In the genomic region with DNA sequence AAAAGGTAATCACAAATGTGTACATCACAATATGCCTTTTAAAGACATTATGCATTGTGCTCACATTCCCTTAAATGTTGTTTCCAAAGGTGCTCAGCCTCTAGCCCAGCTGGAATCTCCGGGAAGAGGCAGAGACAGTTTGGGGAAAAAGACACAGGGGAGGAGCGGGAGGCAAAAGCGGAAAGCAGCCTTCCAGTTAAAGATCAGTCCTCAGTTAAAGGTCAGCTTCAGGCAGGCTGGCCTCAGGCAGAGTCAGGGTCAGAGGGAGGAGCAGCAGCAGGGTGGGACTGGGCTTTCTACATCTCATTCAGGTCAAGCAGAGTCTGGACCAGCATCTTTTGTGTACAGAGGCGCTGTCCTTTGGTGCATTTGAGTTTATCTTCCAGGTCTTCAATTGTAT, we compare ENCODE assay signal across 1 cellular context.
TF ChIP-seq lines count a peak whose summit lies in the region.

No MANE protein-coding gene starts in this region.

TF ChIP-seq in GM23338, 12 proteins besides CTCF, POLR2A, EP300 and RAD21:
- TF ChIP-seq, protein P1, sequence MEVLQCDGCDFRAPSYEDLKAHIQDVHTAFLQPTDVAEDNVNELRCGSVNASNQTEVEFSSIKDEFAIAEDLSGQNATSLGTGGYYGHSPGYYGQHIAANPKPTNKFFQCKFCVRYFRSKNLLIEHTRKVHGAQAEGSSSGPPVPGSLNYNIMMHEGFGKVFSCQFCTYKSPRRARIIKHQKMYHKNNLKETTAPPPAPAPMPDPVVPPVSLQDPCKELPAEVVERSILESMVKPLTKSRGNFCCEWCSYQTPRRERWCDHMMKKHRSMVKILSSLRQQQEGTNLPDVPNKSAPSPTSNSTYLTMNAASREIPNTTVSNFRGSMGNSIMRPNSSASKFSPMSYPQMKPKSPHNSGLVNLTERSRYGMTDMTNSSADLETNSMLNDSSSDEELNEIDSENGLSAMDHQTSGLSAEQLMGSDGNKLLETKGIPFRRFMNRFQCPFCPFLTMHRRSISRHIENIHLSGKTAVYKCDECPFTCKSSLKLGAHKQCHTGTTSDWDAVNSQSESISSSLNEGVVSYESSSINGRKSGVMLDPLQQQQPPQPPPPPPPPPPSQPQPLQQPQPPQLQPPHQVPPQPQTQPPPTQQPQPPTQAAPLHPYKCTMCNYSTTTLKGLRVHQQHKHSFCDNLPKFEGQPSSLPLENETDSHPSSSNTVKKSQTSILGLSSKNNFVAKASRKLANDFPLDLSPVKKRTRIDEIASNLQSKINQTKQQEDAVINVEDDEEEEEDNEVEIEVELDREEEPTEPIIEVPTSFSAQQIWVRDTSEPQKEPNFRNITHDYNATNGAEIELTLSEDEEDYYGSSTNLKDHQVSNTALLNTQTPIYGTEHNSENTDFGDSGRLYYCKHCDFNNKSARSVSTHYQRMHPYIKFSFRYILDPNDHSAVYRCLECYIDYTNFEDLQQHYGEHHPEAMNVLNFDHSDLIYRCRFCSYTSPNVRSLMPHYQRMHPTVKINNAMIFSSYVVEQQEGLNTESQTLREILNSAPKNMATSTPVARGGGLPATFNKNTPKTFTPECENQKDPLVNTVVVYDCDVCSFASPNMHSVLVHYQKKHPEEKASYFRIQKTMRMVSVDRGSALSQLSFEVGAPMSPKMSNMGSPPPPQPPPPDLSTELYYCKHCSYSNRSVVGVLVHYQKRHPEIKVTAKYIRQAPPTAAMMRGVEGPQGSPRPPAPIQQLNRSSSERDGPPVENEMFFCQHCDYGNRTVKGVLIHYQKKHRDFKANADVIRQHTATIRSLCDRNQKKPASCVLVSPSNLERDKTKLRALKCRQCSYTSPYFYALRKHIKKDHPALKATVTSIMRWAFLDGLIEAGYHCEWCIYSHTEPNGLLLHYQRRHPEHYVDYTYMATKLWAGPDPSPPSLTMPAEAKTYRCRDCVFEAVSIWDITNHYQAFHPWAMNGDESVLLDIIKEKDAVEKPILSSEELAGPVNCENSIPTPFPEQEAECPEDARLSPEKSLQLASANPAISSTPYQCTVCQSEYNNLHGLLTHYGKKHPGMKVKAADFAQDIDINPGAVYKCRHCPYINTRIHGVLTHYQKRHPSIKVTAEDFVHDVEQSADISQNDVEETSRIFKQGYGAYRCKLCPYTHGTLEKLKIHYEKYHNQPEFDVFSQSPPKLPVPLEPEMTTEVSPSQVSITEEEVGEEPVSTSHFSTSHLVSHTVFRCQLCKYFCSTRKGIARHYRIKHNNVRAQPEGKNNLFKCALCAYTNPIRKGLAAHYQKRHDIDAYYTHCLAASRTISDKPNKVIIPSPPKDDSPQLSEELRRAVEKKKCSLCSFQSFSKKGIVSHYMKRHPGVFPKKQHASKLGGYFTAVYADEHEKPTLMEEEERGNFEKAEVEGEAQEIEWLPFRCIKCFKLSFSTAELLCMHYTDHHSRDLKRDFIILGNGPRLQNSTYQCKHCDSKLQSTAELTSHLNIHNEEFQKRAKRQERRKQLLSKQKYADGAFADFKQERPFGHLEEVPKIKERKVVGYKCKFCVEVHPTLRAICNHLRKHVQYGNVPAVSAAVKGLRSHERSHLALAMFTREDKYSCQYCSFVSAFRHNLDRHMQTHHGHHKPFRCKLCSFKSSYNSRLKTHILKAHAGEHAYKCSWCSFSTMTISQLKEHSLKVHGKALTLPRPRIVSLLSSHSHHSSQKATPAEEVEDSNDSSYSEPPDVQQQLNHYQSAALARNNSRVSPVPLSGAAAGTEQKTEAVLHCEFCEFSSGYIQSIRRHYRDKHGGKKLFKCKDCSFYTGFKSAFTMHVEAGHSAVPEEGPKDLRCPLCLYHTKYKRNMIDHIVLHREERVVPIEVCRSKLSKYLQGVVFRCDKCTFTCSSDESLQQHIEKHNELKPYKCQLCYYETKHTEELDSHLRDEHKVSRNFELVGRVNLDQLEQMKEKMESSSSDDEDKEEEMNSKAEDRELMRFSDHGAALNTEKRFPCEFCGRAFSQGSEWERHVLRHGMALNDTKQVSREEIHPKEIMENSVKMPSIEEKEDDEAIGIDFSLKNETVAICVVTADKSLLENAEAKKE (CRISPR knock-in tag; IDR thresholded peaks at IDR 0.05) = no peak
- TF ChIP-seq NANOG (IDR thresholded peaks at IDR 0.05; ENCODE audit: borderline replicate concordance) (no peak), EZH2 (IDR thresholded peaks at IDR 0.05; ENCODE audit: low read depth, unreplicated experiment) (no peak), CREB1 (CRISPR knock-in tag; IDR thresholded peaks at IDR 0.05; ENCODE audit: low read depth) (no peak), ZNF331 (CRISPR knock-in tag; IDR thresholded peaks at IDR 0.05; ENCODE audit: low read depth) (no peak), STAT1 (IDR thresholded peaks at IDR 0.05; ENCODE audit: unreplicated experiment) (no peak), EZH2phosphoT487 (IDR thresholded peaks at IDR 0.05; ENCODE audit: unreplicated experiment) (no peak), JUNB (IDR thresholded peaks at IDR 0.05; ENCODE audit: unreplicated experiment) (no peak), POLR2AphosphoS5 (IDR thresholded peaks at IDR 0.05; ENCODE audit: low read depth) (no peak), ZNF114 (CRISPR knock-in tag; IDR thresholded peaks at IDR 0.05) (no peak)
- TF ChIP-seq, protein P2, sequence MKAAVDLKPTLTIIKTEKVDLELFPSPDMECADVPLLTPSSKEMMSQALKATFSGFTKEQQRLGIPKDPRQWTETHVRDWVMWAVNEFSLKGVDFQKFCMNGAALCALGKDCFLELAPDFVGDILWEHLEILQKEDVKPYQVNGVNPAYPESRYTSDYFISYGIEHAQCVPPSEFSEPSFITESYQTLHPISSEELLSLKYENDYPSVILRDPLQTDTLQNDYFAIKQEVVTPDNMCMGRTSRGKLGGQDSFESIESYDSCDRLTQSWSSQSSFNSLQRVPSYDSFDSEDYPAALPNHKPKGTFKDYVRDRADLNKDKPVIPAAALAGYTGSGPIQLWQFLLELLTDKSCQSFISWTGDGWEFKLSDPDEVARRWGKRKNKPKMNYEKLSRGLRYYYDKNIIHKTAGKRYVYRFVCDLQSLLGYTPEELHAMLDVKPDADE (IDR thresholded peaks at IDR 0.05) = no peak
